In the genomic region with DNA sequence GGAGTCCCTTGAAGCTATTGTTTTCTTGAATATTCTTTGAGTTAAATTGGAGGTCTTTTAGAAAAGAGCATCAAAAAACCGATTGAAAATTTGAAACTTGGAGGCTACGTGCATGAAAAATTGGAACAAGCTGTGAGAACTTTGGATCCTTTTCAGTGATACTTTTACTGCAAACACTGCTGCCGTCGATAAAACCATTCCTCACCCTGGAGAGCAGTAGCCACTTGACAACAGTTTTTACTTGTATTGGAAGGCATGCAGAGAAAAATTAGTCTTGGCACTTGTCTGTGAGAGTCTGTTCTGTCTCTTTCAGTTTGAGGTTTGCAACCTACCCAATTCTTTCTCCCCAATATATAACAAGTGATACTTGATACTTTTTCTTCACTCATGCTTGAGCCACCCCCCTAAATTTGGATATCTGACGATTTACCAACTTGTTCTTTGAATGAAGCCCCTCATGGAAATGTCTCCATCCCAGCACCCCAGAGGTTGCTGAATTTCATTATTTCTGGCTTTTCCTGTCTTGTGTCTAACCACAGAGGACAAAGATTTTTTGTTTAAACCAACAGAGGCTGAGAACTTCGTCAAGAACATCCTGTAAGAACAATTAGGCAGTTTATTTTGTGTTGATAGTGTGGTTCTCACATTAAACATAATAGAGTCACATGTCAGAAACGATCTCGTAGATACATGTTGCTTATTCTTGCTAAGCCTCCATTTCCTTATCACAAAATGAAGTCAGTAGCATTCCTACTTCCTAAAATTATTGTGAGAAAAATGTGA, we compare ENCODE assay signal across 33 cellular contexts.
DNase-seq lines count a peak whose midpoint lies in the region; ATAC-seq and TF ChIP-seq lines count a peak whose summit lies in the region.
"Had no signal": no experiment of that assay in that cellular context is flagged by ENCODE, and none has a peak within 500 bp of the region (broad histone marks: within the 10 kb centered on the region; RNA-seq: fewer than 3 reads in every experiment).

No MANE protein-coding gene starts in this region.

- H3K27ac Mint-ChIP-seq in natural killer cell treated with Interleukin-12 subunit alpha and Interleukin-12 subunit beta and Interleukin-15 and Interleukin-18, amount 100 ng/mL, for 72 hours: no peak overlapping the region
- H3K27ac Mint-ChIP-seq: activated B cell treated with CpG ODN at 0.5 μM for 24 hours; activated naive CD8-positive, alpha-beta T cell treated with anti-CD3 and anti-CD28 coated beads for 36 hours; activated T-cell treated with anti-CD3 and anti-CD28 coated beads, Interleukin-2, amount 50 U/mL, for 24 hours; CD4-positive, alpha-beta T cell; H9; stimulated activated naive CD8-positive, alpha-beta T cell treated with anti-CD3 and anti-CD28 coated beads, Interleukin-15, amount 100 ng/mL, for 72 hours had no signal

- intact Hi-C loops in right cardiac atrium (cut with DNase I) (no loop called here), left ventricle myocardium inferior (cut with micrococcal nuclease) (no loop called here)

- TF ChIP-seq POLR2A in tibial nerve (IDR thresholded peaks at IDR 0.05): no peak

- H3K27me3 Mint-ChIP-seq in natural killer cell treated with Interleukin-12 subunit alpha and Interleukin-12 subunit beta and Interleukin-15 and Interleukin-18, amount 100 ng/mL, for 72 hours: no peaks in the 10 kb centered on the region
- H3K27me3 Mint-ChIP-seq: activated B cell treated with CpG ODN at 0.5 μM for 24 hours; activated naive CD8-positive, alpha-beta T cell treated with anti-CD3 and anti-CD28 coated beads for 36 hours; activated T-cell treated with anti-CD3 and anti-CD28 coated beads, Interleukin-2, amount 50 U/mL, for 24 hours; CD4-positive, alpha-beta T cell; stimulated activated naive CD8-positive, alpha-beta T cell treated with anti-CD3 and anti-CD28 coated beads, Interleukin-15, amount 100 ng/mL, for 72 hours had no signal

- TF ChIP-seq CTCF in left ventricle myocardium inferior (IDR thresholded peaks at IDR 0.05; ENCODE audit: borderline replicate concordance): no peak
- TF ChIP-seq CTCF in tibial nerve (IDR thresholded peaks at IDR 0.05): no peak

- no peaks in the 10 kb centered on the region for H3K27me3 ChIP-seq in right cardiac atrium (ENCODE audit: control insufficient read depth, insufficient read depth)
- no peaks in the 10 kb centered on the region for H3K27me3 ChIP-seq in left ventricle myocardium inferior (ENCODE audit: low read depth)
- no peaks in the 10 kb centered on the region for H3K27me3 ChIP-seq in tibial nerve
- H3K27me3 ChIP-seq: right lobe of liver, SJCRH30, uterus had no signal

- peaks cover 1% of the 10 kb centered on the region for H3K9me3 Mint-ChIP-seq in natural killer cell treated with Interleukin-12 subunit alpha and Interleukin-12 subunit beta and Interleukin-15 and Interleukin-18, amount 100 ng/mL, for 72 hours
- H3K9me3 Mint-ChIP-seq: activated B cell treated with CpG ODN at 0.5 μM for 24 hours; activated T-cell treated with anti-CD3 and anti-CD28 coated beads, Interleukin-2, amount 50 U/mL, for 24 hours; H9 had no signal

- H3K4me3 ChIP-seq in right cardiac atrium (ENCODE audit: low read length): no peak overlapping the region
- H3K4me3 ChIP-seq in left ventricle myocardium inferior: no peak overlapping the region
- H3K4me3 ChIP-seq in tibial nerve: peak overlapping the region in 1 of 4 donors; percentile 12
- H3K4me3 ChIP-seq: GM12878, right lobe of liver, SJCRH30, uterus had no signal

- H3K27ac ChIP-seq in right cardiac atrium (ENCODE audit: low read length) (no peak overlapping the region), left ventricle myocardium inferior (replicated peaks) (no peak overlapping the region), tibial nerve (peak overlapping the region in 1 of 4 donors; percentile 24)
- H3K27ac ChIP-seq: right lobe of liver, SJCRH30, uterus had no signal

- H3K36me3 ChIP-seq in left ventricle myocardium inferior (no peaks in the 10 kb centered on the region), tibial nerve (no peaks in the 10 kb centered on the region)
- H3K36me3 ChIP-seq: right lobe of liver, SJCRH30, uterus had no signal

- peaks cover 1% of the 10 kb centered on the region for H3K36me3 Mint-ChIP-seq in natural killer cell treated with Interleukin-12 subunit alpha and Interleukin-12 subunit beta and Interleukin-15 and Interleukin-18, amount 100 ng/mL, for 72 hours
- H3K36me3 Mint-ChIP-seq: activated naive CD8-positive, alpha-beta T cell treated with anti-CD3 and anti-CD28 coated beads for 36 hours had no signal

- no peaks in the 10 kb centered on the region for H3K4me1 Mint-ChIP-seq in natural killer cell treated with Interleukin-12 subunit alpha and Interleukin-12 subunit beta and Interleukin-15 and Interleukin-18, amount 100 ng/mL, for 72 hours (ENCODE audit: low read depth in 2 of 2)
- H3K4me1 Mint-ChIP-seq: activated B cell treated with CpG ODN at 0.5 μM for 24 hours; activated naive CD8-positive, alpha-beta T cell treated with anti-CD3 and anti-CD28 coated beads for 36 hours; H9; stimulated activated naive CD8-positive, alpha-beta T cell treated with anti-CD3 and anti-CD28 coated beads, Interleukin-15, amount 100 ng/mL, for 72 hours had no signal

- peak; percentile 53 to 71 for ATAC-seq in right cardiac atrium
- no peak for ATAC-seq in natural killer cell treated with Interleukin-12 subunit alpha and Interleukin-12 subunit beta and Interleukin-15 and Interleukin-18, amount 100 ng/mL, for 72 hours
- ATAC-seq: GM12878; HepG2; left colon; right lobe of liver; stimulated activated naive CD8-positive, alpha-beta T cell treated with anti-CD3 and anti-CD28 coated beads, Interleukin-15, amount 100 ng/mL, for 72 hours had no signal

- H3K4me1 ChIP-seq in right cardiac atrium (ENCODE audit: control insufficient read depth, insufficient read depth, low read length) (no peaks in the 10 kb centered on the region), left ventricle myocardium inferior (no peaks in the 10 kb centered on the region), tibial nerve (peaks cover 0 to 11% (median 2%) of the 10 kb centered on the region in 4 donors)
- H3K4me1 ChIP-seq: right lobe of liver, SJCRH30, uterus had no signal

- no peak for TF ChIP-seq EP300 in tibial nerve (IDR thresholded peaks at IDR 0.05)

- H3K4me3 Mint-ChIP-seq in natural killer cell treated with Interleukin-12 subunit alpha and Interleukin-12 subunit beta and Interleukin-15 and Interleukin-18, amount 100 ng/mL, for 72 hours: no peak overlapping the region
- H3K4me3 Mint-ChIP-seq: activated B cell treated with CpG ODN at 0.5 μM for 24 hours; activated naive CD8-positive, alpha-beta T cell treated with anti-CD3 and anti-CD28 coated beads for 36 hours; activated T-cell treated with anti-CD3 and anti-CD28 coated beads, Interleukin-2, amount 50 U/mL, for 24 hours; CD4-positive, alpha-beta T cell; H9; stimulated activated naive CD8-positive, alpha-beta T cell treated with anti-CD3 and anti-CD28 coated beads, Interleukin-15, amount 100 ng/mL, for 72 hours had no signal

- H3K9me3 ChIP-seq in right cardiac atrium (ENCODE audit: control insufficient read depth, low read length) (no peaks in the 10 kb centered on the region), left ventricle myocardium inferior (replicated peaks) (no peaks in the 10 kb centered on the region), tibial nerve (no peaks in the 10 kb centered on the region)
- H3K9me3 ChIP-seq: right lobe of liver, SJCRH30, uterus had no signal

- DNase-seq in right cardiac atrium: no peak
- DNase-seq in left ventricle myocardium inferior: no peak
- peak; percentile 16 for DNase-seq in astrocyte of the hippocampus (ENCODE audit: low read depth, low spot score)
- DNase-seq in fibroblast of peridontal ligament (ENCODE audit: extremely low read depth): peak; percentile 52
- peak; percentile 12 for DNase-seq in stromal cell of bone marrow (ENCODE audit: low read depth)
- DNase-seq in D341Med (ENCODE audit: low spot score): no peak
- no peak for DNase-seq in tibial nerve (ENCODE audit: low spot score in 2 of 2)
- no peak for DNase-seq in natural killer cell treated with Interleukin-12 subunit alpha and Interleukin-12 subunit beta and Interleukin-15 and Interleukin-18, amount 100 ng/mL, for 72 hours (ENCODE audit: low spot score)
- DNase-seq: 8988T; activated B cell treated with CpG ODN at 0.5 μM for 24 hours; activated effector memory CD4-positive, alpha-beta T cell treated with anti-CD3 and anti-CD28 coated beads, Interleukin-2, amount 50 U/mL, for 16 hours; activated naive CD8-positive, alpha-beta T cell treated with anti-CD3 and anti-CD28 coated beads for 36 hours; activated T-cell treated with anti-CD3 and anti-CD28 coated beads, Interleukin-2, amount 50 U/mL, for 24 hours; AML-193; aorta; CD4-positive, alpha-beta T cell; central memory CD4-positive, alpha-beta T cell; EL; H9; left colon; NCI-H1417 treated with DMSO at 0.1 percent for 48 hours; NCI-H2081; NCI-H82; posterior cingulate gyrus; right lobe of liver; stimulated activated CD4-positive, alpha-beta T cell treated with anti-CD3 and anti-CD28 coated beads, Interleukin-12 subunit alpha, Interleukin-12 subunit beta, amount 100 ng/mL, for 4 hours; stimulated activated CD4-positive, alpha-beta T cell treated with anti-CD3 and anti-CD28 coated beads, Interleukin-2, amount 100 ng/mL, for 48 hours; stimulated activated naive CD8-positive, alpha-beta T cell treated with anti-CD3 and anti-CD28 coated beads, Interleukin-15, amount 100 ng/mL, for 72 hours; T-helper 9 cell; uterus had no signal

- WGBS in right cardiac atrium: 20% methylated on average over 8 of the region's 8 CpGs
- 16 to 19% methylated on average over 8 of the region's 8 CpGs for WGBS in tibial nerve, 2 donors

Comparison
In these comparisons a context has a peak if more than half of its experiments do, and no peak if none do; other contexts are left out.
1. ATAC-seq: peak in right cardiac atrium (2 of 2); none in natural killer cell treated with Interleukin-12 subunit alpha and Interleukin-12 subunit beta and Interleukin-15 and Interleukin-18, amount 100 ng/mL, for 72 hours (0 of 2).
2. DNase-seq: peak in astrocyte of the hippocampus (single experiment), fibroblast of peridontal ligament (single experiment) and stromal cell of bone marrow (single experiment); none in right cardiac atrium (0 of 3), left ventricle myocardium inferior (single experiment), D341Med (single experiment), tibial nerve (0 of 2) and natural killer cell treated with Interleukin-12 subunit alpha and Interleukin-12 subunit beta and Interleukin-15 and Interleukin-18, amount 100 ng/mL, for 72 hours (single experiment).